12 cellular contexts compared by ENCODE assay signal in the genomic region with DNA sequence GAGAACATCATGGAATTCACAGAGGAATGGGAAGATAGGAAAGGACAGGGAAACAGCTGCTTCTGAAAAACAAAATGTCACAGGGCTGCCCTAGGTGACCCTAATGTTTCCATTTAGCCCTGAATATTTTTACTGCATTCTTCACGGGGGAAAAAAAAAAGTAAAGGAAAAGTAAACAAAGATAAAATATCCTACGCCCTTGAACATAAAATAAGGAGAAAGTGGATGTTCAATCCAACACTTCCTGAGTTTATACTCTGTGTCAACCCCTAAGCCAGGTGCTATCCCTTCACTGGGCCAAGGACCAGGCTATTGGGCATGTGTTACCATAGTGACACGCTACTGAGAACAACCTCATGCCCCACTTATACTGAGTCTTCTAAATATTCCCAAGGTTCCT.
DNase-seq lines count a peak whose midpoint lies in the region; ATAC-seq and TF ChIP-seq lines count a peak whose summit lies in the region.
"Had no signal": no experiment of that assay in that cellular context is flagged by ENCODE, and none has a peak within 500 bp of the region (broad histone marks: within the 10 kb centered on the region; RNA-seq: fewer than 3 reads in every experiment).

No MANE protein-coding gene starts in this region.

- H3K27me3 Mint-ChIP-seq in osteocyte (ENCODE audit: unreplicated experiment) = peaks cover 3% of the 10 kb centered on the region
- no peaks in the 10 kb centered on the region for H3K27me3 Mint-ChIP-seq in natural killer cell treated with Interleukin-12 subunit alpha and Interleukin-12 subunit beta and Interleukin-15 and Interleukin-18, amount 100 ng/mL, for 72 hours
- H3K27me3 Mint-ChIP-seq: activated CD4-positive, alpha-beta T cell treated with anti-CD3 and anti-CD28 coated beads for 36 hours; activated naive CD4-positive, alpha-beta T cell treated with anti-CD3 and anti-CD28 coated beads, Interleukin-2, amount 50 U/mL, for 24 hours; IgD-negative memory B cell; naive thymus-derived CD8-positive, alpha-beta T cell had no signal

- no peaks in the 10 kb centered on the region for H3K36me3 Mint-ChIP-seq in osteocyte (ENCODE audit: unreplicated experiment)
- H3K36me3 Mint-ChIP-seq in natural killer cell treated with Interleukin-12 subunit alpha and Interleukin-12 subunit beta and Interleukin-15 and Interleukin-18, amount 100 ng/mL, for 72 hours = no peaks in the 10 kb centered on the region
- H3K36me3 Mint-ChIP-seq: activated naive CD4-positive, alpha-beta T cell treated with anti-CD3 and anti-CD28 coated beads, Interleukin-2, amount 50 U/mL, for 24 hours; IgD-negative memory B cell; naive thymus-derived CD8-positive, alpha-beta T cell had no signal

- H3K4me3 ChIP-seq in right atrium auricular region (no peak overlapping the region), skeletal muscle tissue (ENCODE audit: low read length in 3 of 3) (no peak overlapping the region)

- peaks cover 17% of the 10 kb centered on the region for H3K4me1 Mint-ChIP-seq in osteocyte (ENCODE audit: unreplicated experiment)
- peaks cover 6 to 16% of the 10 kb centered on the region in 2 donors for H3K4me1 Mint-ChIP-seq in natural killer cell treated with Interleukin-12 subunit alpha and Interleukin-12 subunit beta and Interleukin-15 and Interleukin-18, amount 100 ng/mL, for 72 hours (ENCODE audit: low read depth in 2 of 2)

- H3K27ac Mint-ChIP-seq in osteocyte (ENCODE audit: unreplicated experiment) = no peak overlapping the region
- H3K27ac Mint-ChIP-seq in natural killer cell treated with Interleukin-12 subunit alpha and Interleukin-12 subunit beta and Interleukin-15 and Interleukin-18, amount 100 ng/mL, for 72 hours = no peak overlapping the region
- H3K27ac Mint-ChIP-seq: activated CD4-positive, alpha-beta T cell treated with anti-CD3 and anti-CD28 coated beads for 36 hours; activated naive CD4-positive, alpha-beta T cell treated with anti-CD3 and anti-CD28 coated beads, Interleukin-2, amount 50 U/mL, for 24 hours; IgD-negative memory B cell; naive thymus-derived CD8-positive, alpha-beta T cell had no signal

- H3K9ac ChIP-seq in skeletal muscle tissue (ENCODE audit: low read depth in 1 of 3, low read length in 3 of 3) = no peak overlapping the region

- H3K4me3 Mint-ChIP-seq in osteocyte (ENCODE audit: unreplicated experiment) = no peak overlapping the region
- H3K4me3 Mint-ChIP-seq in natural killer cell treated with Interleukin-12 subunit alpha and Interleukin-12 subunit beta and Interleukin-15 and Interleukin-18, amount 100 ng/mL, for 72 hours = no peak overlapping the region
- H3K4me3 Mint-ChIP-seq: activated CD4-positive, alpha-beta T cell treated with anti-CD3 and anti-CD28 coated beads for 36 hours; activated naive CD4-positive, alpha-beta T cell treated with anti-CD3 and anti-CD28 coated beads, Interleukin-2, amount 50 U/mL, for 24 hours; IgD-negative memory B cell; naive thymus-derived CD8-positive, alpha-beta T cell had no signal

- peak overlapping the region; percentile 6 to 28 for H3K27ac ChIP-seq in right atrium auricular region
- peak overlapping the region; percentile 15 for H3K27ac ChIP-seq in skeletal muscle tissue (ENCODE audit: low read depth, low read length)

- peaks cover 0 to 7% of the 10 kb centered on the region in 2 donors for H3K4me1 ChIP-seq in right atrium auricular region
- H3K4me1 ChIP-seq in skeletal muscle tissue (ENCODE audit: control insufficient read depth in 3 of 3, insufficient read depth in 3 of 3, low read length in 3 of 3) = peaks cover 2 to 13% (median 7%) of the 10 kb centered on the region in 3 donors

- H3K9me3 Mint-ChIP-seq in osteocyte (ENCODE audit: unreplicated experiment) = no peaks in the 10 kb centered on the region
- H3K9me3 Mint-ChIP-seq in natural killer cell treated with Interleukin-12 subunit alpha and Interleukin-12 subunit beta and Interleukin-15 and Interleukin-18, amount 100 ng/mL, for 72 hours = no peaks in the 10 kb centered on the region
- H3K9me3 Mint-ChIP-seq: activated naive CD4-positive, alpha-beta T cell treated with anti-CD3 and anti-CD28 coated beads, Interleukin-2, amount 50 U/mL, for 24 hours; IgD-negative memory B cell; naive thymus-derived CD8-positive, alpha-beta T cell had no signal

- H3K36me3 ChIP-seq in right atrium auricular region (no peaks in the 10 kb centered on the region), skeletal muscle tissue (ENCODE audit: control insufficient read depth in 3 of 3, insufficient read depth in 3 of 3, low read length in 3 of 3) (no peaks in the 10 kb centered on the region)

- H3K27me3 ChIP-seq in right atrium auricular region (no peaks in the 10 kb centered on the region), skeletal muscle tissue (ENCODE audit: control insufficient read depth in 3 of 3, insufficient read depth in 3 of 3, low read length in 3 of 3) (no peaks in the 10 kb centered on the region)

- no peak for ATAC-seq in natural killer cell treated with Interleukin-12 subunit alpha and Interleukin-12 subunit beta and Interleukin-15 and Interleukin-18, amount 100 ng/mL, for 72 hours

- TF ChIP-seq CTCF in right atrium auricular region (IDR thresholded peaks at IDR 0.05) = no peak
- no peak for TF ChIP-seq CTCF in osteocyte (IDR thresholded peaks at IDR 0.05)

- DNase-seq in DMS79 (lab: John Stamatoyannopoulos, UW) = peak; percentile 88
- peak; percentile 16 for DNase-seq in NCI-H748 treated with DMSO at 0.1 percent for 48 hours (lab: John Stamatoyannopoulos, UW)
- DNase-seq in right atrium auricular region (ENCODE audit: low spot score) = no peak
- DNase-seq in osteocyte (ENCODE audit: extremely low spot score, unreplicated experiment) = no peak
- DNase-seq in midbrain (lab: John Stamatoyannopoulos, UW) = no peak
- DNase-seq in natural killer cell treated with Interleukin-12 subunit alpha and Interleukin-12 subunit beta and Interleukin-15 and Interleukin-18, amount 100 ng/mL, for 72 hours (ENCODE audit: low spot score) = no peak
- DNase-seq in GF-D8 (lab: John Stamatoyannopoulos, UW) = no peak

- H3K9me3 ChIP-seq in right atrium auricular region (no peaks in the 10 kb centered on the region), skeletal muscle tissue (ENCODE audit: control insufficient read depth in 3 of 3, low read length in 3 of 3) (no peaks in the 10 kb centered on the region)

Comparison
In these comparisons a context has a peak if more than half of its experiments do, and no peak if none do; other contexts are left out.
1. DNase-seq: peak in DMS79 (single experiment) and NCI-H748 treated with DMSO at 0.1 percent for 48 hours (single experiment); none in right atrium auricular region (single experiment), osteocyte (single experiment), midbrain (single experiment), natural killer cell treated with Interleukin-12 subunit alpha and Interleukin-12 subunit beta and Interleukin-15 and Interleukin-18, amount 100 ng/mL, for 72 hours (single experiment) and GF-D8 (single experiment).